In the genomic region with DNA sequence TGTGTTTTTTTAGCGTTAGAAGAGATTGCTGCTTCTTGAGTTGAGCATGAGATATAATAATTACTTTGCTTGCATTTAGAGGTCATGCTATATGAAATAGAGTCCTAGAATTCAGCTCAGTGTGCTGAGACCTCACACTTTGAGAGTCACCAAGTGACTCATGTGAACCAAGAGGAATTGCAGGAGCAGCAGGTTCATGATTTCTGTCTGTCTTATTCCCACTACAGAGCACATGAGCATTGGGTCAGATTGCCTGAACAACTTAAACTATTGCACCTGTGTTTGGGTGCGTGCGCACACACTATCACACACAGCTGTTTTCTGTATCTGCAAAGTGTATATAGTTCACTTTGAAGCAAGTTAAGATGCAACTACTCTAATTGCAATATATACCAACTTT, we compare ENCODE assay signal across 18 cellular contexts.
"Had no signal": no experiment of that assay in that cellular context is flagged by ENCODE, and none has a peak within 500 bp of the region (broad histone marks: within the 10 kb centered on the region; RNA-seq: fewer than 3 reads in every experiment).

No MANE protein-coding gene starts in this region.

- H3K27me3 Mint-ChIP-seq: stimulated activated naive B cell treated with anti-CD40 and anti-IgM and Interleukin-4, amounts not matched to agents 10 μg/mL and 1 μg/mL and 100 μg/mL, for 72 hours had no signal

- H3K36me3 Mint-ChIP-seq: naive thymus-derived CD8-positive, alpha-beta T cell; stimulated activated naive B cell treated with anti-CD40 and anti-IgM and Interleukin-4, amounts not matched to agents 10 μg/mL and 1 μg/mL and 100 μg/mL, for 72 hours had no signal

- H3K27ac Mint-ChIP-seq: endodermal cell; naive thymus-derived CD8-positive, alpha-beta T cell; stimulated activated naive B cell treated with anti-CD40 and anti-IgM and Interleukin-4, amounts not matched to agents 10 μg/mL and 1 μg/mL and 100 μg/mL, for 72 hours; stimulated activated naive CD8-positive, alpha-beta T cell treated with anti-CD3 and anti-CD28 coated beads, Interleukin-15, amount 100 ng/mL, for 72 hours had no signal

- H3K27me3 ChIP-seq: gastroesophageal sphincter, testis, tibial nerve had no signal

- H3K9me3 ChIP-seq: gastroesophageal sphincter, mucosa of descending colon, testis, tibial nerve had no signal

- ATAC-seq: gastroesophageal sphincter; left colon; naive thymus-derived CD8-positive, alpha-beta T cell; sciatic nerve; stimulated activated naive B cell treated with anti-CD40 and anti-IgM and Interleukin-4, amounts not matched to agents 10 μg/mL and 1 μg/mL and 100 μg/mL, for 72 hours; stimulated activated naive CD8-positive, alpha-beta T cell treated with anti-CD3 and anti-CD28 coated beads, Interleukin-15, amount 100 ng/mL, for 72 hours had no signal

- H3K9me3 Mint-ChIP-seq: endodermal cell; naive thymus-derived CD8-positive, alpha-beta T cell; stimulated activated naive B cell treated with anti-CD40 and anti-IgM and Interleukin-4, amounts not matched to agents 10 μg/mL and 1 μg/mL and 100 μg/mL, for 72 hours; stimulated activated naive CD8-positive, alpha-beta T cell treated with anti-CD3 and anti-CD28 coated beads, Interleukin-15, amount 100 ng/mL, for 72 hours had no signal

- FAIRE-seq: endothelial cell of umbilical vein, kidney had no signal

- DNase-seq: central memory CD4-positive, alpha-beta T cell; effector CD4-positive, alpha-beta T cell; endodermal cell; kidney; left colon; mucosa of descending colon; naive thymus-derived CD8-positive, alpha-beta T cell; stimulated activated CD4-positive, alpha-beta T cell treated with anti-CD3 and anti-CD28 coated beads, Interleukin-2, amount 100 ng/mL, for 24 hours; stimulated activated CD4-positive, alpha-beta T cell treated with anti-CD3 and anti-CD28 coated beads, Interleukin-4, amount 100 ng/mL, for 4 hours; stimulated activated naive B cell treated with anti-CD40 and anti-IgM and Interleukin-4, amounts not matched to agents 10 μg/mL and 1 μg/mL and 100 μg/mL, for 72 hours; stimulated activated naive CD8-positive, alpha-beta T cell treated with anti-CD3 and anti-CD28 coated beads, Interleukin-15, amount 100 ng/mL, for 72 hours; testis had no signal

- H3K4me1 Mint-ChIP-seq: naive thymus-derived CD8-positive, alpha-beta T cell; stimulated activated naive B cell treated with anti-CD40 and anti-IgM and Interleukin-4, amounts not matched to agents 10 μg/mL and 1 μg/mL and 100 μg/mL, for 72 hours; stimulated activated naive CD8-positive, alpha-beta T cell treated with anti-CD3 and anti-CD28 coated beads, Interleukin-15, amount 100 ng/mL, for 72 hours had no signal

- H3K27ac ChIP-seq: coronary artery, gastroesophageal sphincter, testis had no signal

- H3K36me3 ChIP-seq: gastroesophageal sphincter, tibial nerve had no signal

- H3K4me3 ChIP-seq: coronary artery, gastroesophageal sphincter, mucosa of descending colon, skin epidermis, testis, tibial nerve had no signal

- H3K4me3 Mint-ChIP-seq: endodermal cell; naive thymus-derived CD8-positive, alpha-beta T cell; stimulated activated naive B cell treated with anti-CD40 and anti-IgM and Interleukin-4, amounts not matched to agents 10 μg/mL and 1 μg/mL and 100 μg/mL, for 72 hours; stimulated activated naive CD8-positive, alpha-beta T cell treated with anti-CD3 and anti-CD28 coated beads, Interleukin-15, amount 100 ng/mL, for 72 hours had no signal
